30 cellular contexts compared by ENCODE assay signal in the genomic region with DNA sequence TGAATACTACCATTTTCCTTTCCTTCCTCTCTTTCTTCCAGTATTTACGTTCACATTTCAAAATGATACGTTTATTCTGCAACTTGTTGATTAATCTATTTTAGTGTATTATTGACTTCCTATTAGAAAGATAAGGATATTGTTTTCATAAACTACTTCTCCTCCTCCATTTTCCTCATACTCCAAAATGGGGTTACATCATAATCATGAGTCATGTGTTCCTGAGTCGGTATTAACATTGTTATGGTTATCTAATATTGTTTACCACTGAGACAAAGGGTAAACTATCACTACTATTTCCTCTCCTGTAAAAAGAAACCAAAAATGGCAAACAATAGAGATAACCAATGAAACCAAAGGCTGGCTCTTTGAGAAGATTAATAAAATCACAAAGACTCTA.
A peak's percentile ranks its signal among the peaks of the same experiment; 100 is the strongest.
DNase-seq lines count a peak whose midpoint lies in the region; ATAC-seq and TF ChIP-seq lines count a peak whose summit lies in the region.
"Had no signal": no experiment of that assay in that cellular context is flagged by ENCODE, and none has a peak within 500 bp of the region (broad histone marks: within the 10 kb centered on the region; RNA-seq: fewer than 3 reads in every experiment).

No MANE protein-coding gene starts in this region.

- no peak overlapping the region for H3K14ac ChIP-seq in IMR-90 (replicated peaks; ENCODE audit: low read depth, low read length)

- H3K27me3 ChIP-seq in IMR-90 (ENCODE audit: control insufficient read depth, insufficient read depth, low read length) (no peaks in the 10 kb centered on the region), mammary epithelial cell (ENCODE audit: insufficient read depth, low read length) (no peaks in the 10 kb centered on the region)
- H3K27me3 ChIP-seq: MG63 had no signal

- no peak for TF ChIP-seq RAD21 in IMR-90 (IDR thresholded peaks at IDR 0.05; ENCODE audit: low read length)

- no peak overlapping the region for H3K9ac ChIP-seq in IMR-90 (ENCODE audit: low read depth, low read length)
- H3K9ac ChIP-seq in mammary epithelial cell (ENCODE audit: insufficient read depth, low read length) = no peak overlapping the region

- dilution Hi-C loops in IMR-90 (cut with HindIII; ENCODE audit: low sequenced_read_pairs, unreplicated experiment) = no loop called here
- dilution Hi-C loops in mammary epithelial cell (cut with HindIII; ENCODE audit: low sequenced_read_pairs) = no loop called here

- DNase-seq in CD1c-positive myeloid dendritic cell (ENCODE audit: extremely low spot score) (peak; percentile 37), IMR-90 (peak; percentile 54), mammary epithelial cell (peak; percentile 30), fibroblast of villous mesenchyme (ENCODE audit: low read depth) (peak; percentile 69), NK-92 (lab: John Stamatoyannopoulos, UW; ENCODE audit: unreplicated experiment) (no peak), nephron progenitor cell (no peak)
- DNase-seq in activated T-cell treated with anti-CD3 and anti-CD28 coated beads, Interleukin-2, amount 50 U/mL, for 4 hours = no peak
- DNase-seq: activated CD4-positive, alpha-beta memory T cell treated with anti-CD3 and anti-CD28 coated beads, Interleukin-2, amount 10 ng/mL, durations not matched to agents 7 days and 5 days; activated CD4-positive, CD25-positive, alpha-beta regulatory T cell treated with anti-CD3 and anti-CD28 coated beads, Interleukin-2, amount 50 U/mL, for 72 hours; AML-193; aorta; caudate nucleus; CD4-positive, alpha-beta memory T cell; DMS53; GDM1; heart left ventricle; MG63; NCI-H1417; NCI-H2029 treated with DMSO at 0.1 percent for 48 hours; NCI-H345; NCI-H774; posterior cingulate gyrus; stimulated activated CD4-positive, alpha-beta T cell treated with anti-CD3 and anti-CD28 coated beads, Interleukin-4, amount 100 ng/mL, for 24 hours had no signal

- H3K9me3 ChIP-seq in IMR-90 (ENCODE audit: control insufficient read depth, insufficient read depth, low read length) = no peaks in the 10 kb centered on the region
- no peaks in the 10 kb centered on the region for H3K9me3 ChIP-seq in mammary epithelial cell (replicated peaks; ENCODE audit: insufficient read depth, low read length)

- BruUV-seq in IMR-90 (replicated peaks; lab: Mats Ljungman, UMichigan) (no TSS peak), mammary epithelial cell (replicated peaks; lab: Mats Ljungman, UMichigan) (no TSS peak)

- H4K20me1 ChIP-seq in IMR-90 (ENCODE audit: insufficient read depth, low read length) (no peaks in the 10 kb centered on the region), mammary epithelial cell (ENCODE audit: insufficient read depth, low read length) (no peaks in the 10 kb centered on the region)

- ATAC-seq in IMR-90 (ENCODE audit: low read depth) (no peak), HG03097 (IDR thresholded peaks at IDR 0.05; ENCODE audit: low FRiP score, unreplicated experiment) (no peak)
- ATAC-seq in activated T-cell treated with anti-CD3 and anti-CD28 coated beads, Interleukin-2, amount 50 U/mL, for 4 hours = no peak
- ATAC-seq: heart left ventricle; sciatic nerve; stimulated activated effector memory CD8-positive, alpha-beta T cell treated with anti-CD3 and anti-CD28 coated beads, Interleukin-12 subunit alpha, Interleukin-12 subunit beta, amount 100 ng/mL, for 72 hours had no signal

- H2BK120ac ChIP-seq in IMR-90 (ENCODE audit: low read depth, low read length) = no peak overlapping the region

- no peak overlapping the region for H2BK20ac ChIP-seq in IMR-90 (ENCODE audit: low read depth, low read length)

- H4K8ac ChIP-seq in IMR-90 (ENCODE audit: low read depth in 2 of 2, low read length in 2 of 2) = no peak overlapping the region

- no peak overlapping the region for H2BK5ac ChIP-seq in IMR-90 (ENCODE audit: low read depth, low read length, poor library complexity, severe bottlenecking)

- POLR2A ChIA-PET in IMR-90 (lab: Charles Lee; ENCODE audit: unreplicated experiment) = no interaction called here

- peaks cover 7% of the 10 kb centered on the region; the same call in 1 of the 2 replicates for H3K9me1 ChIP-seq in IMR-90 (ENCODE audit: insufficient read depth, low read length)

- TF ChIP-seq POLR2A in IMR-90 (IDR thresholded peaks at IDR 0.05; ENCODE audit: low read depth, low read length) = no peak

- H2AFZ ChIP-seq in IMR-90 (replicated peaks; ENCODE audit: low read length, poor library complexity) (no peak overlapping the region), mammary epithelial cell (ENCODE audit: low read depth, low read length) (no peak overlapping the region)

- H3K4me2 ChIP-seq in IMR-90 (ENCODE audit: low read depth, low read length) (no peak overlapping the region), mammary epithelial cell (ENCODE audit: insufficient read depth, low read depth, low read length) (no peak overlapping the region)

- no peaks in the 10 kb centered on the region for H3K36me3 ChIP-seq in IMR-90 (ENCODE audit: control insufficient read depth, insufficient read depth, low read length)
- no peaks in the 10 kb centered on the region for H3K36me3 ChIP-seq in mammary epithelial cell (ENCODE audit: insufficient read depth, low read length)
- H3K36me3 ChIP-seq: heart left ventricle, MG63 had no signal

- peaks cover 6% of the 10 kb centered on the region for H3K4me1 Mint-ChIP-seq in activated T-cell treated with anti-CD3 and anti-CD28 coated beads, Interleukin-2, amount 50 U/mL, for 4 hours (ENCODE audit: low read depth)
- peaks cover 14% of the 10 kb centered on the region for H3K4me1 Mint-ChIP-seq in nephron progenitor cell

- CTCF ChIA-PET in IMR-90 (lab: Yijun Ruan, JAX) = no interaction called here
- CTCF ChIA-PET in mammary epithelial cell (lab: Charles Lee; ENCODE audit: low non-redundant PET) = no interaction called here

- H3K56ac ChIP-seq in IMR-90 (ENCODE audit: extremely low read depth, insufficient read depth, low read length) = no peak overlapping the region

- H3K9me3 Mint-ChIP-seq in activated T-cell treated with anti-CD3 and anti-CD28 coated beads, Interleukin-2, amount 50 U/mL, for 4 hours = peaks cover 4% of the 10 kb centered on the region
- peaks cover 12% of the 10 kb centered on the region for H3K9me3 Mint-ChIP-seq in nephron progenitor cell
- H3K9me3 Mint-ChIP-seq: activated CD4-positive, alpha-beta memory T cell treated with anti-CD3 and anti-CD28 coated beads, Interleukin-2, amount 10 ng/mL, durations not matched to agents 7 days and 5 days; stimulated activated effector memory CD8-positive, alpha-beta T cell treated with anti-CD3 and anti-CD28 coated beads, Interleukin-12 subunit alpha, Interleukin-12 subunit beta, amount 100 ng/mL, for 72 hours had no signal

- no peaks in the 10 kb centered on the region for H3K36me3 Mint-ChIP-seq in activated T-cell treated with anti-CD3 and anti-CD28 coated beads, Interleukin-2, amount 50 U/mL, for 4 hours (ENCODE audit: insufficient read depth)
- H3K36me3 Mint-ChIP-seq in nephron progenitor cell (ENCODE audit: low read depth) = peaks cover 4% of the 10 kb centered on the region
- H3K36me3 Mint-ChIP-seq: activated naive CD8-positive, alpha-beta T cell; CD4-positive, alpha-beta memory T cell; IgD-negative memory B cell; stimulated activated effector memory CD8-positive, alpha-beta T cell treated with anti-CD3 and anti-CD28 coated beads, Interleukin-12 subunit alpha, Interleukin-12 subunit beta, amount 100 ng/mL, for 72 hours had no signal

- TF ChIP-seq CTCF in IMR-90 (conservative IDR thresholded peaks at IDR 0.05; ENCODE audit: low read depth, low read length) (no peak), mammary epithelial cell (conservative IDR thresholded peaks at IDR 0.05 in 1 of 2, IDR thresholded peaks at IDR 0.05 in 1 of 2; ENCODE audit: extremely low read depth in 1 of 2, insufficient read depth in 1 of 2, low read depth in 1 of 2, low read length in 2 of 2) (no peak), fibroblast of villous mesenchyme (IDR thresholded peaks at IDR 0.05; ENCODE audit: insufficient read depth, low read depth, low read length) (no peak), nephron progenitor cell (IDR thresholded peaks at IDR 0.05) (no peak)

- H3K4me1 ChIP-seq in IMR-90 (ENCODE audit: control insufficient read depth, insufficient read depth, low read length) (peaks cover 6% of the 10 kb centered on the region), mammary epithelial cell (ENCODE audit: insufficient read depth, low read length) (peaks cover 15% of the 10 kb centered on the region)

- no peak overlapping the region for H3K27ac ChIP-seq in IMR-90 (ENCODE audit: insufficient read depth, low read length)
- H3K27ac ChIP-seq in mammary epithelial cell (ENCODE audit: insufficient read depth, low read depth, low read length) = no peak overlapping the region
- H3K27ac ChIP-seq: heart left ventricle, RWPE1 had no signal

- H3K23ac ChIP-seq in IMR-90 (ENCODE audit: low read depth, low read length) = no peak overlapping the region

- H3K4me3 Mint-ChIP-seq in activated T-cell treated with anti-CD3 and anti-CD28 coated beads, Interleukin-2, amount 50 U/mL, for 4 hours = no peak overlapping the region
- no peak overlapping the region for H3K4me3 Mint-ChIP-seq in nephron progenitor cell
- H3K4me3 Mint-ChIP-seq: activated CD4-positive, alpha-beta memory T cell treated with anti-CD3 and anti-CD28 coated beads, Interleukin-2, amount 10 ng/mL, durations not matched to agents 7 days and 5 days; activated naive CD8-positive, alpha-beta T cell; CD4-positive, alpha-beta memory T cell; IgD-negative memory B cell; neural crest cell; stimulated activated effector memory CD8-positive, alpha-beta T cell treated with anti-CD3 and anti-CD28 coated beads, Interleukin-12 subunit alpha, Interleukin-12 subunit beta, amount 100 ng/mL, for 72 hours had no signal

- H2AK5ac ChIP-seq in IMR-90 (ENCODE audit: low read depth, low read length) = no peak overlapping the region

- H3K18ac ChIP-seq in IMR-90 (ENCODE audit: low read depth, low read length) = no peak overlapping the region

- no peak overlapping the region for H2BK15ac ChIP-seq in IMR-90 (ENCODE audit: low read depth, low read length)

- intact Hi-C loops in IMR-90 (cut with micrococcal nuclease) (no loop called here), mammary epithelial cell (cut with micrococcal nuclease) (loop anchor here (5.0 to 10.0 kb wide), 4 partner anchors 83 to 283 kb away; a partner anchor contains a TSS)

- no peak overlapping the region for H2AK9ac ChIP-seq in IMR-90 (replicated peaks; ENCODE audit: low read depth, low read length, poor library complexity)

- no peak overlapping the region for H3K4ac ChIP-seq in IMR-90 (ENCODE audit: low read depth, low read length)

- no peaks in the 10 kb centered on the region for H3K79me1 ChIP-seq in IMR-90 (ENCODE audit: low read depth in 1 of 2, low read length in 2 of 2)

- in situ Hi-C loops in IMR-90 (cut with MboI; ENCODE audit: low sequenced_read_pairs) (no loop called here), mammary epithelial cell (cut with MboI; ENCODE audit: low sequenced_read_pairs in 2 of 2) (no loop called here)

- peaks cover 32% of the 10 kb centered on the region for H3K27me3 Mint-ChIP-seq in activated T-cell treated with anti-CD3 and anti-CD28 coated beads, Interleukin-2, amount 50 U/mL, for 4 hours (ENCODE audit: low read depth)
- no peaks in the 10 kb centered on the region for H3K27me3 Mint-ChIP-seq in nephron progenitor cell (ENCODE audit: low read depth, poor library complexity)

- no CpG with 5 or more reads among the region's 3 CpGs for WGBS in IMR-90 (ENCODE audit: extremely low coverage in 2 of 2, insufficient read length in 1 of 2), 2 experiments
- WGBS in mammary epithelial cell (ENCODE audit: low coverage, missing lambda C conversion rate) = 54% methylated on average over 3 of the region's 3 CpGs

- H3K27ac Mint-ChIP-seq in nephron progenitor cell = no peak overlapping the region
- H3K27ac Mint-ChIP-seq: activated CD4-positive, alpha-beta memory T cell treated with anti-CD3 and anti-CD28 coated beads, Interleukin-2, amount 10 ng/mL, durations not matched to agents 7 days and 5 days; activated naive CD8-positive, alpha-beta T cell; CD4-positive, alpha-beta memory T cell; IgD-negative memory B cell; stimulated activated effector memory CD8-positive, alpha-beta T cell treated with anti-CD3 and anti-CD28 coated beads, Interleukin-12 subunit alpha, Interleukin-12 subunit beta, amount 100 ng/mL, for 72 hours had no signal

- no peak overlapping the region for H4K91ac ChIP-seq in IMR-90 (ENCODE audit: insufficient read depth, low read depth, low read length)

- H3K4me3 ChIP-seq in IMR-90 (ENCODE audit: insufficient read depth, low read depth, low read length) (no peak overlapping the region), mammary epithelial cell (replicated peaks in 1 of 3; ENCODE audit: insufficient read depth in 1 of 3, low read depth in 2 of 3, low read length in 3 of 3) (no peak overlapping the region), fibroblast of villous mesenchyme (ENCODE audit: low read depth, low read length) (no peak overlapping the region)
- H3K4me3 ChIP-seq: heart left ventricle, MG63 had no signal

- no peak overlapping the region for H4K5ac ChIP-seq in IMR-90 (ENCODE audit: low read depth, low read length)

- H3K79me2 ChIP-seq in mammary epithelial cell (ENCODE audit: insufficient read depth, low read length) = no peaks in the 10 kb centered on the region

Comparison
In these comparisons a context has a peak if more than half of its experiments do, and no peak if none do; other contexts are left out.
1. DNase-seq: peak in CD1c-positive myeloid dendritic cell (single experiment), IMR-90 (single experiment), mammary epithelial cell (single experiment) and fibroblast of villous mesenchyme (single experiment); none in NK-92 (single experiment), activated T-cell treated with anti-CD3 and anti-CD28 coated beads, Interleukin-2, amount 50 U/mL, for 4 hours (single experiment) and nephron progenitor cell (single experiment).